Comparison of ENCODE assay signal across 20 cellular contexts in the genomic region with DNA sequence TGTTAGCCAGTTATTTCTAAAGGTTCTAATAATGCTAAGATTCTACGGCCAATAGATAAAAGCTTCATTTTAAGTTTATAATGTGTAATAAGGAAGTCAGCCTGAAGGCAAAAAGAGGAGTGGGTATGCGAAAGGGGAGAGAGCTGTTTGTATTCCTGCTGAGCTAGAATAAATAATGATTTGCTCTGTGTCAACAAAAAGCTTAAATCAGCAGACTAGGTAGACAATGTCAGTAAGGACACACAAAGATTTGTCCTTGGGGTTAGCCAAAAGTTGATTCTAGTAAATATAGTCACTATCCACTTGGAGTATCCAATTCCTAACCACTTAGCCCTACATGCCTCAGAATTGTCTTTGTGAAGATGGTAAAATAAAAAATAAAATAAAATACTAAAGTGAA.
DNase-seq lines count a peak whose midpoint lies in the region; TF ChIP-seq lines count a peak whose summit lies in the region.
"Had no signal": no experiment of that assay in that cellular context is flagged by ENCODE, and none has a peak within 500 bp of the region (broad histone marks: within the 10 kb centered on the region; RNA-seq: fewer than 3 reads in every experiment).

No MANE protein-coding gene starts in this region.

- H3K27me3 Mint-ChIP-seq in nephron progenitor cell (ENCODE audit: low read depth, poor library complexity) = no peaks in the 10 kb centered on the region
- H3K27me3 Mint-ChIP-seq: CD4-positive, alpha-beta memory T cell had no signal

- POLR2A ChIA-PET in OCI-LY7 (lab: Charles Lee) = no interaction called here

- no peaks in the 10 kb centered on the region for H3K9me2 ChIP-seq in OCI-LY7 (ENCODE audit: insufficient read depth, low read length)

- H2AFZ ChIP-seq in OCI-LY7 (ENCODE audit: low read length) = no peak overlapping the region
- H2AFZ ChIP-seq: GM23248 had no signal

- intact Hi-C loops in OCI-LY7 (cut with micrococcal nuclease; ENCODE audit: unreplicated experiment) = no loop called here
- intact Hi-C loops in lower leg skin (cut with DNase I; ENCODE audit: low total_unique reads) = no loop called here

- CTCF ChIA-PET in OCI-LY7 (lab: Charles Lee; ENCODE audit: unreplicated experiment) = no interaction called here

- H4K20me1 ChIP-seq in OCI-LY7 (ENCODE audit: insufficient read depth, low read length) = no peaks in the 10 kb centered on the region
- H4K20me1 ChIP-seq: BLaER1 treated with 17β-estradiol and CSF1 and Interleukin-3, amounts not matched to agents 10 nM and 100 nM had no signal

- no TSS peak for BruUV-seq in OCI-LY7 (replicated peaks; lab: Mats Ljungman, UMichigan)

- peak overlapping the region; percentile 82 for H3K27ac Mint-ChIP-seq in nephron progenitor cell
- H3K27ac Mint-ChIP-seq: CD4-positive, alpha-beta memory T cell; H9; HFFc6 had no signal

- H3K79me2 ChIP-seq in OCI-LY7 (ENCODE audit: insufficient read depth, low read depth, low read length) = no peaks in the 10 kb centered on the region

- H3K4me1 ChIP-seq in OCI-LY7 (ENCODE audit: insufficient read depth, low read length, poor library complexity, severe bottlenecking) = no peaks in the 10 kb centered on the region
- H3K4me1 ChIP-seq: BLaER1 treated with 17β-estradiol and CSF1 and Interleukin-3, amounts not matched to agents 10 nM and 100 nM had no signal

- WGBS in lower leg skin, 2 donors = 61 to 62% methylated on average over 2 of the region's 2 CpGs

- DNase-seq in DMS153 treated with DMSO at 0.1 percent for 48 hours (lab: John Stamatoyannopoulos, UW; ENCODE audit: unreplicated experiment) (peak; percentile 17), NCI-H1417 treated with DMSO at 0.1 percent for 48 hours (lab: John Stamatoyannopoulos, UW) (peak; percentile 19), nephron progenitor cell (no peak), OCI-LY7 (ENCODE audit: low spot score) (no peak), NCI-H2029 treated with DMSO at 0.1 percent for 48 hours (lab: John Stamatoyannopoulos, UW) (no peak), lower leg skin (ENCODE audit: low spot score in 2 of 2) (no peak)
- DNase-seq: CD4-positive, alpha-beta memory T cell; EL; GF-D8; GM23248; H9; HFFc6; MG63; NCI-H1694 treated with DMSO at 0.1 percent for 48 hours; NCI-H2227 treated with DMSO at 0.1 percent for 48 hours; NCI-H510A; OCI-M1 had no signal

- H3K27ac ChIP-seq in VCaP (peak overlapping the region; percentile 54), OCI-LY7 (ENCODE audit: low read depth, low read length, poor library complexity, severe bottlenecking) (no peak overlapping the region)
- H3K27ac ChIP-seq: BLaER1 treated with 17β-estradiol and CSF1 and Interleukin-3, amounts not matched to agents 10 nM and 100 nM; GM23248 had no signal

- H3K4me3 Mint-ChIP-seq in nephron progenitor cell = no peak overlapping the region
- H3K4me3 Mint-ChIP-seq: CD4-positive, alpha-beta memory T cell; H9; HFFc6 had no signal

- no peak for TF ChIP-seq CTCF in VCaP (conservative IDR thresholded peaks at IDR 0.05)
- no peak for TF ChIP-seq CTCF in nephron progenitor cell (IDR thresholded peaks at IDR 0.05)
- no peak for TF ChIP-seq CTCF in OCI-LY7 (conservative IDR thresholded peaks at IDR 0.05; ENCODE audit: low read length)
- TF ChIP-seq CTCF in lower leg skin (IDR thresholded peaks at IDR 0.05) = no peak

- no peak for TF ChIP-seq POLR2A in lower leg skin (IDR thresholded peaks at IDR 0.05)

- H3K36me3 Mint-ChIP-seq in nephron progenitor cell (ENCODE audit: low read depth) = no peaks in the 10 kb centered on the region
- H3K36me3 Mint-ChIP-seq: CD4-positive, alpha-beta memory T cell had no signal

- no peaks in the 10 kb centered on the region for H3K9me3 ChIP-seq in OCI-LY7 (ENCODE audit: low read length)
- H3K9me3 ChIP-seq: MG63 had no signal

- no peaks in the 10 kb centered on the region for H3K36me3 ChIP-seq in OCI-LY7 (ENCODE audit: insufficient read depth, low read length)
- H3K36me3 ChIP-seq: BLaER1 treated with 17β-estradiol and CSF1 and Interleukin-3, amounts not matched to agents 10 nM and 100 nM; MG63 had no signal

- no peak overlapping the region for H3K4me3 ChIP-seq in OCI-LY7 (ENCODE audit: low read depth, low read length, poor library complexity, severe bottlenecking)
- H3K4me3 ChIP-seq in lower leg skin (ENCODE audit: low read depth, poor library complexity, severe bottlenecking) = no peak overlapping the region
- H3K4me3 ChIP-seq: BLaER1 treated with 17β-estradiol and CSF1 and Interleukin-3, amounts not matched to agents 10 nM and 100 nM; GM23248; K562; MG63 had no signal

- no peak overlapping the region for H3K4me2 ChIP-seq in OCI-LY7 (ENCODE audit: low read length)
- H3K4me2 ChIP-seq: BLaER1 treated with 17β-estradiol and CSF1 and Interleukin-3, amounts not matched to agents 10 nM and 100 nM had no signal

- H3K9me3 Mint-ChIP-seq in nephron progenitor cell = peaks cover 42% of the 10 kb centered on the region
- H3K9me3 Mint-ChIP-seq: HFFc6 had no signal

- peaks cover 9% of the 10 kb centered on the region for H3K4me1 Mint-ChIP-seq in nephron progenitor cell
- H3K4me1 Mint-ChIP-seq: CD4-positive, alpha-beta memory T cell had no signal

Comparison
In these comparisons a context has a peak if more than half of its experiments do, and no peak if none do; other contexts are left out.
1. DNase-seq: peak in DMS153 treated with DMSO at 0.1 percent for 48 hours (single experiment) and NCI-H1417 treated with DMSO at 0.1 percent for 48 hours (single experiment); none in nephron progenitor cell (single experiment), OCI-LY7 (single experiment), NCI-H2029 treated with DMSO at 0.1 percent for 48 hours (single experiment) and lower leg skin (0 of 2).